ENCODE assay signal across 14 cellular contexts in genomic region chr11:61730222-61730994, GRCh38. TPM values are rescaled to one million over a fixed set of nuclear protein-coding genes. Genes with fewer than 3 reads are reported as not detected.
DNase-seq lines count a peak whose midpoint lies in the region; ATAC-seq and TF ChIP-seq lines count a peak whose summit lies in the region.
"Had no signal": no experiment of that assay in that cellular context is flagged by ENCODE, and none has a peak within 500 bp of the region (broad histone marks: within the 10 kb centered on the region; RNA-seq: fewer than 3 reads in every experiment).

No MANE protein-coding gene starts in this region.

- peaks cover 3% of the 10 kb centered on the region for H3K4me1 Mint-ChIP-seq in endothelial cell (ENCODE audit: unreplicated experiment)
- H3K4me1 Mint-ChIP-seq: endodermal cell had no signal

- DNase-seq in Caki2 (ENCODE audit: low read depth) (peak; percentile 41), NCI-H128 (lab: John Stamatoyannopoulos, UW; ENCODE audit: unreplicated experiment) (peak; percentile 81), NCI-H774 (lab: John Stamatoyannopoulos, UW) (peak; percentile 92), foreskin keratinocyte (peak; percentile 67 to 89), GM19238 (ENCODE audit: insufficient read length, low spot score) (no peak), endothelial cell (ENCODE audit: low spot score) (no peak)
- DNase-seq: activated T-cell treated with anti-CD3 and anti-CD28 coated beads for 4 hours, endodermal cell, hippocampal formation, T-helper 9 cell had no signal

- ATAC-seq in foreskin keratinocyte, result peak; percentile 89
- no peak for ATAC-seq in HG02973 (IDR thresholded peaks at IDR 0.05; ENCODE audit: unreplicated experiment)
- ATAC-seq in GM19328 (IDR thresholded peaks at IDR 0.05; ENCODE audit: unreplicated experiment), result no peak

- TF ChIP-seq CTCF in foreskin keratinocyte (conservative IDR thresholded peaks at IDR 0.05) (no peak), endothelial cell (IDR thresholded peaks at IDR 0.05; ENCODE audit: unreplicated experiment) (no peak)

- H3K27ac Mint-ChIP-seq in endothelial cell (ENCODE audit: unreplicated experiment), result no peak overlapping the region
- H3K27ac Mint-ChIP-seq: endodermal cell had no signal

- no peaks in the 10 kb centered on the region for H3K9me3 Mint-ChIP-seq in endothelial cell (ENCODE audit: unreplicated experiment)
- H3K9me3 Mint-ChIP-seq: endodermal cell had no signal

- peaks cover 58% of the 10 kb centered on the region for H3K27me3 ChIP-seq in foreskin keratinocyte
- H3K27me3 ChIP-seq: ascending aorta had no signal

- in situ Hi-C loops in Caki2 (cut with HindIII; ENCODE audit: low pct_unique_long_range_greater_than_20kb, low sequenced_read_pairs), result no loop called here

- H3K4me1 ChIP-seq in foreskin keratinocyte, result peaks cover 3% of the 10 kb centered on the region

- no peak overlapping the region for H3K27ac ChIP-seq in foreskin keratinocyte
- H3K27ac ChIP-seq: ascending aorta, suprapubic skin had no signal

- peaks cover 12% of the 10 kb centered on the region for H3K27me3 Mint-ChIP-seq in endothelial cell (ENCODE audit: unreplicated experiment)

- peaks cover 4% of the 10 kb centered on the region for H3K36me3 Mint-ChIP-seq in endothelial cell (ENCODE audit: low read depth, unreplicated experiment)

- H3K4me3 Mint-ChIP-seq in endothelial cell (ENCODE audit: unreplicated experiment), result no peak overlapping the region
- H3K4me3 Mint-ChIP-seq: endodermal cell had no signal

RNA-seq across cellular contexts. Expression of gene MYRF, which starts 22.0 kb away (rescaled TPM):
- 2.5 and 7.4 TPM in 2 replicates for total RNA-seq in Caki2 (2014; rRNA removed; shearing (Covaris generic); ENCODE audit: low replicate concordance)
- total RNA-seq in foreskin keratinocyte (0.10 and 0.18 TPM in 2 replicates), endothelial cell (ENCODE audit: unreplicated experiment) (1.5 TPM)
- polyA plus RNA-seq in foreskin keratinocyte, result 0.11 and 0.12 TPM in 2 replicates
- total RNA-seq: ascending aorta had no signal

RNA-seq across cellular contexts. Expression of gene DAGLA, which starts 50.2 kb away (rescaled TPM):
- total RNA-seq in Caki2 (2014; rRNA removed; shearing (Covaris generic); ENCODE audit: low replicate concordance), result 0.74 and 2.4 TPM in 2 replicates
- 0.18 and 0.24 TPM in 2 replicates for total RNA-seq in foreskin keratinocyte
- polyA plus RNA-seq in foreskin keratinocyte, result 0.10 and 0.11 TPM in 2 replicates
- 3.2 TPM for total RNA-seq in endothelial cell (ENCODE audit: unreplicated experiment)

Comparison
In these comparisons a context has a peak if more than half of its experiments do, and no peak if none do; other contexts are left out.
1. DNase-seq: peak in Caki2 (single experiment), NCI-H128 (single experiment), NCI-H774 (single experiment) and foreskin keratinocyte (2 of 2); none in GM19238 (single experiment) and endothelial cell (single experiment).